2 cellular contexts compared by ENCODE assay signal in the genomic region with DNA sequence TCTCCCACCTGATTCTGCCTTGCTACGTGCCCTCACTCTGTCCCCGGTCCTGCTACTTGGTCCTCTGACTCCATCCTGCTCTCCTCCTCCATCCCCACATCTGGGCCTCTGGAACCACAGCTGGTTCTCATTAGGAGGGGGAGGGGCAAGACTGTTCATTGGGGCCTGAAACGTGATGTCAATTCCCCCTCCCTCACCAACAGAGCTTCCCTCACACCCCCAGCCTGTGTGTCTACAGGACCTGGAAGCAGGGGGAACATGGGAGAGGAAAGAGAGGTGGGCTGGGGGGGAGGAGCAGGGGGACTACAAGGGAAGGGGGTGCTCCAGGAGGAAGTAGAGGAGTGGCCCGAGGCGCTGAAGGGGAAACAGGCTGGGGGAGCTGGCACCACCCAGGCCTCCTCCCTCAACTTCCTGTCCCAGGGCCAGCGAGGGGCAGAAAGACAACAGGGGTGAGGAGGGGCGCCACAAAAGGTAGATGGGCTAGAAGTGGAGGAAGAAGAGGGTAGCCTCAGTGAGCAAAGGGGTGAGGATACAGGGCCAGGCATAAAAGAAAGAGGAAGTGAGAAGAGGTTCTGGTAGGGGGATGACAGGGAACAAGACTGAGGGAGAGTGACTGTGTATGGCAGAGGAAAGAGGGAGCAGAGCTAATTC.
TF ChIP-seq lines count a peak whose summit lies in the region.

No MANE protein-coding gene starts in this region.

TF ChIP-seq in liver, 16 proteins besides CTCF, POLR2A, EP300 and RAD21:
- TF ChIP-seq, protein P1, sequence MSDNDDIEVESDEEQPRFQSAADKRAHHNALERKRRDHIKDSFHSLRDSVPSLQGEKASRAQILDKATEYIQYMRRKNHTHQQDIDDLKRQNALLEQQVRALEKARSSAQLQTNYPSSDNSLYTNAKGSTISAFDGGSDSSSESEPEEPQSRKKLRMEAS (IDR thresholded peaks at IDR 0.05): no peak
- TF ChIP-seq HNF4A (conservative IDR thresholded peaks at IDR 0.05) (no peak), RXRA (IDR thresholded peaks at IDR 0.05) (no peak), EGR1 (IDR thresholded peaks at IDR 0.05; ENCODE audit: low read depth in 2 of 2) (no peak), SP1 (IDR thresholded peaks at IDR 0.05) (no peak)
- TF ChIP-seq, protein P2, sequence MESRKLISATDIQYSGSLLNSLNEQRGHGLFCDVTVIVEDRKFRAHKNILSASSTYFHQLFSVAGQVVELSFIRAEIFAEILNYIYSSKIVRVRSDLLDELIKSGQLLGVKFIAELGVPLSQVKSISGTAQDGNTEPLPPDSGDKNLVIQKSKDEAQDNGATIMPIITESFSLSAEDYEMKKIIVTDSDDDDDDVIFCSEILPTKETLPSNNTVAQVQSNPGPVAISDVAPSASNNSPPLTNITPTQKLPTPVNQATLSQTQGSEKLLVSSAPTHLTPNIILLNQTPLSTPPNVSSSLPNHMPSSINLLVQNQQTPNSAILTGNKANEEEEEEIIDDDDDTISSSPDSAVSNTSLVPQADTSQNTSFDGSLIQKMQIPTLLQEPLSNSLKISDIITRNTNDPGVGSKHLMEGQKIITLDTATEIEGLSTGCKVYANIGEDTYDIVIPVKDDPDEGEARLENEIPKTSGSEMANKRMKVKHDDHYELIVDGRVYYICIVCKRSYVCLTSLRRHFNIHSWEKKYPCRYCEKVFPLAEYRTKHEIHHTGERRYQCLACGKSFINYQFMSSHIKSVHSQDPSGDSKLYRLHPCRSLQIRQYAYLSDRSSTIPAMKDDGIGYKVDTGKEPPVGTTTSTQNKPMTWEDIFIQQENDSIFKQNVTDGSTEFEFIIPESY (IDR thresholded peaks at IDR 0.05): no peak
- TF ChIP-seq, protein P3, sequence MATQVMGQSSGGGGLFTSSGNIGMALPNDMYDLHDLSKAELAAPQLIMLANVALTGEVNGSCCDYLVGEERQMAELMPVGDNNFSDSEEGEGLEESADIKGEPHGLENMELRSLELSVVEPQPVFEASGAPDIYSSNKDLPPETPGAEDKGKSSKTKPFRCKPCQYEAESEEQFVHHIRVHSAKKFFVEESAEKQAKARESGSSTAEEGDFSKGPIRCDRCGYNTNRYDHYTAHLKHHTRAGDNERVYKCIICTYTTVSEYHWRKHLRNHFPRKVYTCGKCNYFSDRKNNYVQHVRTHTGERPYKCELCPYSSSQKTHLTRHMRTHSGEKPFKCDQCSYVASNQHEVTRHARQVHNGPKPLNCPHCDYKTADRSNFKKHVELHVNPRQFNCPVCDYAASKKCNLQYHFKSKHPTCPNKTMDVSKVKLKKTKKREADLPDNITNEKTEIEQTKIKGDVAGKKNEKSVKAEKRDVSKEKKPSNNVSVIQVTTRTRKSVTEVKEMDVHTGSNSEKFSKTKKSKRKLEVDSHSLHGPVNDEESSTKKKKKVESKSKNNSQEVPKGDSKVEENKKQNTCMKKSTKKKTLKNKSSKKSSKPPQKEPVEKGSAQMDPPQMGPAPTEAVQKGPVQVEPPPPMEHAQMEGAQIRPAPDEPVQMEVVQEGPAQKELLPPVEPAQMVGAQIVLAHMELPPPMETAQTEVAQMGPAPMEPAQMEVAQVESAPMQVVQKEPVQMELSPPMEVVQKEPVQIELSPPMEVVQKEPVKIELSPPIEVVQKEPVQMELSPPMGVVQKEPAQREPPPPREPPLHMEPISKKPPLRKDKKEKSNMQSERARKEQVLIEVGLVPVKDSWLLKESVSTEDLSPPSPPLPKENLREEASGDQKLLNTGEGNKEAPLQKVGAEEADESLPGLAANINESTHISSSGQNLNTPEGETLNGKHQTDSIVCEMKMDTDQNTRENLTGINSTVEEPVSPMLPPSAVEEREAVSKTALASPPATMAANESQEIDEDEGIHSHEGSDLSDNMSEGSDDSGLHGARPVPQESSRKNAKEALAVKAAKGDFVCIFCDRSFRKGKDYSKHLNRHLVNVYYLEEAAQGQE (IDR thresholded peaks at IDR 0.05): no peak
- TF ChIP-seq, protein P4, sequence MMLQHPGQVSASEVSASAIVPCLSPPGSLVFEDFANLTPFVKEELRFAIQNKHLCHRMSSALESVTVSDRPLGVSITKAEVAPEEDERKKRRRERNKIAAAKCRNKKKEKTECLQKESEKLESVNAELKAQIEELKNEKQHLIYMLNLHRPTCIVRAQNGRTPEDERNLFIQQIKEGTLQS (IDR thresholded peaks at IDR 0.05): no peak

TF ChIP-seq in HepG2, 621 proteins besides CTCF, POLR2A, EP300 and RAD21:
- TF ChIP-seq SMARCC2 (IDR thresholded peaks at IDR 0.05) (no peak), ARID2 (CRISPR knock-in tag; IDR thresholded peaks at IDR 0.05; ENCODE audit: borderline replicate concordance) (no peak), SIN3A (IDR thresholded peaks at IDR 0.05; ENCODE audit: borderline replicate concordance, low read depth, low read length) (no peak), ZNF615 (CRISPR knock-in tag; IDR thresholded peaks at IDR 0.05; ENCODE audit: borderline replicate concordance) (no peak), ZNF121 (CRISPR knock-in tag; IDR thresholded peaks at IDR 0.05) (no peak), AGO1 (IDR thresholded peaks at IDR 0.05; ENCODE audit: low read depth, low read length, poor library complexity, severe bottlenecking) (no peak), ZNF232 (CRISPR knock-in tag; IDR thresholded peaks at IDR 0.05; ENCODE audit: borderline replicate concordance) (no peak)
- TF ChIP-seq, protein P5, sequence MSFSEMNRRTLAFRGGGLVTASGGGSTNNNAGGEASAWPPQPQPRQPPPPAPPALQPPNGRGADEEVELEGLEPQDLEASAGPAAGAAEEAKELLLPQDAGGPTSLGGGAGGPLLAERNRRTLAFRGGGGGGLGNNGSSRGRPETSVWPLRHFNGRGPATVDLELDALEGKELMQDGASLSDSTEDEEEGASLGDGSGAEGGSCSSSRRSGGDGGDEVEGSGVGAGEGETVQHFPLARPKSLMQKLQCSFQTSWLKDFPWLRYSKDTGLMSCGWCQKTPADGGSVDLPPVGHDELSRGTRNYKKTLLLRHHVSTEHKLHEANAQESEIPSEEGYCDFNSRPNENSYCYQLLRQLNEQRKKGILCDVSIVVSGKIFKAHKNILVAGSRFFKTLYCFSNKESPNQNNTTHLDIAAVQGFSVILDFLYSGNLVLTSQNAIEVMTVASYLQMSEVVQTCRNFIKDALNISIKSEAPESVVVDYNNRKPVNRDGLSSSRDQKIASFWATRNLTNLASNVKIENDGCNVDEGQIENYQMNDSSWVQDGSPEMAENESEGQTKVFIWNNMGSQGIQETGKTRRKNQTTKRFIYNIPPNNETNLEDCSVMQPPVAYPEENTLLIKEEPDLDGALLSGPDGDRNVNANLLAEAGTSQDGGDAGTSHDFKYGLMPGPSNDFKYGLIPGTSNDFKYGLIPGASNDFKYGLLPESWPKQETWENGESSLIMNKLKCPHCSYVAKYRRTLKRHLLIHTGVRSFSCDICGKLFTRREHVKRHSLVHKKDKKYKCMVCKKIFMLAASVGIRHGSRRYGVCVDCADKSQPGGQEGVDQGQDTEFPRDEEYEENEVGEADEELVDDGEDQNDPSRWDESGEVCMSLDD (CRISPR knock-in tag; IDR thresholded peaks at IDR 0.05; ENCODE audit: borderline replicate concordance): no peak
